Comparison of ENCODE assay signal across 1 cellular context in the genomic region with DNA sequence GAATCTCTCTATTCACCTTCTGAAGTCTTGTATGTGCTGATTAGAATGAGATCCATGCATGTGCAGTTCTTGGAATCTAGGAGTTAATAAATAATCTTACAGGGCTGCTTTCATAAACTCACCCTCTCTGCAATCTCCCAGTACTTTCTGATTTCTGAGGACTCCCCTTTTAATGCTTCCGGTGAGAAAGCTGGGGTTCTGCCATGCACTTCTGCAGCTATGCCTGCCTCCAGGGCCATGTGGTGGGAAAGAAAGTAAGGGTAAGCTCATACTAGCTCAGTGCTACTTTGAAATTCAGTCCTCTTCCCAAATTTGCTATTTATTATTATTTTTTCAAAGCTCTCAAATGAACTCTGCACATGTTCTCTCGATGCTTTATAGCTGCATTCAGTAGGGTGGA.
TF ChIP-seq lines count a peak whose summit lies in the region.

No MANE protein-coding gene starts in this region.

TF ChIP-seq in GM23338, 12 proteins besides CTCF, POLR2A, EP300 and RAD21 (continued from another document):
- no peak for TF ChIP-seq ZNF462 (CRISPR knock-in tag; IDR thresholded peaks at IDR 0.05)
